Comparison of ENCODE assay signal across 23 cellular contexts in the genomic region with DNA sequence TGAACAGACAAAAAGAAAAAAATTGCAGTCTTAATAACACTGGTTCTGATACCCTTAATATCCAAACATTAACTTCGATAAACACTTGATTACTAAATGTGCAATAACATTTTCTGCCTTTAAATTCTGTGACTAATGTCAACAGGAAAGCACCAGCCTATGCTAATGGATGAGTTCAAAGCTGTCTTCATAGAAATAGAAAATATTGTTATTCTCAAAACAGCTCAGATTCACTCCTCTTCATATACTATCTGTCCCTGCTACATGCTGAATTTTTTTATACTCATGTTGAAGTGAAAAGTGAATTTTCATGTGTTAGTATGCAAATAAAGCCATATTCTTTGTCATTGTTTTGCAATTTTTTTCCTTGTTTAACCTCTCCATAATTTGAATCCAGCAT. TPM values are rescaled to one million over a fixed set of nuclear protein-coding genes. Genes with fewer than 3 reads are reported as not detected.
"Had no signal": no experiment of that assay in that cellular context is flagged by ENCODE, and none has a peak within 500 bp of the region (broad histone marks: within the 10 kb centered on the region; RNA-seq: fewer than 3 reads in every experiment).

No MANE protein-coding gene starts in this region.

- DNase-seq: colonic mucosa; cortex of kidney; dermis blood vessel endothelial cell; dorsolateral prefrontal cortex; effector CD4-positive, alpha-beta T cell; effector CD8-positive, alpha-beta T cell; effector memory CD4-positive, alpha-beta T cell; effector memory CD8-positive, alpha-beta T cell; endodermal cell; erythroblast; esophagus squamous epithelium; foreskin fibroblast; foreskin keratinocyte; foreskin melanocyte; gastrocnemius medialis; glutamatergic neuron; head of caudate nucleus; heart left ventricle; heart right ventricle had no signal

- H3K27me3 Mint-ChIP-seq: dendritic cell treated with granulocyte-macrophage colony-stimulating factor and Interleukin-4, amounts not matched to agents 40 ng/mL and 50 ng/mL, for 4 days; effector memory CD8-positive, alpha-beta T cell had no signal

- H3K27ac Mint-ChIP-seq: dendritic cell treated with granulocyte-macrophage colony-stimulating factor and Interleukin-4, amounts not matched to agents 40 ng/mL and 50 ng/mL, for 4 days; effector memory CD8-positive, alpha-beta T cell; endodermal cell had no signal

- H3K4me3 Mint-ChIP-seq: dendritic cell treated with granulocyte-macrophage colony-stimulating factor and Interleukin-4, amounts not matched to agents 40 ng/mL and 50 ng/mL, for 4 days; effector memory CD8-positive, alpha-beta T cell; endodermal cell had no signal

- ATAC-seq: effector memory CD8-positive, alpha-beta T cell; esophagus mucosa; foreskin keratinocyte; gastrocnemius medialis; gastroesophageal sphincter; heart left ventricle; heart right ventricle had no signal

- H3K4me1 Mint-ChIP-seq: endodermal cell had no signal

RNA-seq across cellular contexts. Expression of a gene that starts 13.9 kb away (rescaled TPM):
- total RNA-seq: epithelial cell of proximal tubule had no signal

RNA-seq across cellular contexts. Expression of a gene that starts 47.0 kb away (rescaled TPM):
- total RNA-seq: epithelial cell of proximal tubule had no signal

RNA-seq across cellular contexts. Expression of a gene that starts 55.8 kb away (rescaled TPM):
- total RNA-seq: epithelial cell of proximal tubule had no signal
